Comparison of ENCODE assay signal across 11 cellular contexts in genomic region chr2:10220516-10221391, GRCh38.
DNase-seq lines count a peak whose midpoint lies in the region; ATAC-seq, FAIRE-seq and TF ChIP-seq lines count a peak whose summit lies in the region.
"Had no signal": no experiment of that assay in that cellular context is flagged by ENCODE, and none has a peak within 500 bp of the region (broad histone marks: within the 10 kb centered on the region; RNA-seq: fewer than 3 reads in every experiment).

No MANE protein-coding gene starts in this region.

- H3K4me3 Mint-ChIP-seq in endothelial cell (ENCODE audit: unreplicated experiment): no peak overlapping the region

- TF ChIP-seq EP300 in upper lobe of left lung (IDR thresholded peaks at IDR 0.05) (no peak), tibial nerve (IDR thresholded peaks at IDR 0.05) (no peak)

- no peak overlapping the region for H3K9ac ChIP-seq in smooth muscle cell (ENCODE audit: low read depth)

- TF ChIP-seq CTCF in endothelial cell (IDR thresholded peaks at IDR 0.05; ENCODE audit: unreplicated experiment): no peak
- TF ChIP-seq CTCF in upper lobe of left lung (IDR thresholded peaks at IDR 0.05): no peak
- TF ChIP-seq CTCF in smooth muscle cell (IDR thresholded peaks at IDR 0.05; ENCODE audit: borderline replicate concordance, insufficient read depth, poor library complexity, severe bottlenecking): no peak
- TF ChIP-seq CTCF in tibial nerve (IDR thresholded peaks at IDR 0.05): no peak

- TF ChIP-seq POLR2A in H54 (IDR thresholded peaks at IDR 0.05; ENCODE audit: low read depth, low read length): no peak
- TF ChIP-seq POLR2A in upper lobe of left lung (IDR thresholded peaks at IDR 0.05): no peak
- TF ChIP-seq POLR2A in tibial nerve (IDR thresholded peaks at IDR 0.05): no peak

- peaks cover 4% of the 10 kb centered on the region for H3K27me3 Mint-ChIP-seq in endothelial cell (ENCODE audit: unreplicated experiment)

- H3K79me2 ChIP-seq in smooth muscle cell (ENCODE audit: low read depth): no peaks in the 10 kb centered on the region

- H3K4me1 ChIP-seq in upper lobe of left lung (no peaks in the 10 kb centered on the region), smooth muscle cell (ENCODE audit: low read depth) (no peaks in the 10 kb centered on the region), tibial nerve (no peaks in the 10 kb centered on the region)

- no peaks in the 10 kb centered on the region for H3K27me3 ChIP-seq in upper lobe of left lung
- H3K27me3 ChIP-seq in smooth muscle cell (ENCODE audit: low read depth): no peaks in the 10 kb centered on the region
- H3K27me3 ChIP-seq in tibial nerve: no peaks in the 10 kb centered on the region

- peaks cover 6% of the 10 kb centered on the region for H3K4me1 Mint-ChIP-seq in endothelial cell (ENCODE audit: unreplicated experiment)

- no peak overlapping the region for H3K4me2 ChIP-seq in smooth muscle cell

- H3K36me3 Mint-ChIP-seq in endothelial cell (ENCODE audit: low read depth, unreplicated experiment): no peaks in the 10 kb centered on the region

- H3K9me3 ChIP-seq in upper lobe of left lung (no peaks in the 10 kb centered on the region), smooth muscle cell (replicated peaks; ENCODE audit: low read depth) (no peaks in the 10 kb centered on the region), tibial nerve (no peaks in the 10 kb centered on the region)

- no peak for FAIRE-seq in H54 (lab: Jason Lieb, UNC)

- H2AFZ ChIP-seq in smooth muscle cell (ENCODE audit: low read depth): no peak overlapping the region

- H3K36me3 ChIP-seq in upper lobe of left lung (no peaks in the 10 kb centered on the region), smooth muscle cell (ENCODE audit: low read depth) (no peaks in the 10 kb centered on the region), tibial nerve (no peaks in the 10 kb centered on the region)

- no peak overlapping the region for H3K4me3 ChIP-seq in upper lobe of left lung
- H3K4me3 ChIP-seq in smooth muscle cell: no peak overlapping the region
- H3K4me3 ChIP-seq in tibial nerve: no peak overlapping the region

- no peak for ATAC-seq in upper lobe of left lung (ENCODE audit: low FRiP score in 2 of 2)

- H3F3A ChIP-seq in smooth muscle cell (ENCODE audit: low read depth): no peaks in the 10 kb centered on the region

- H3K9me3 Mint-ChIP-seq in endothelial cell (ENCODE audit: unreplicated experiment): no peaks in the 10 kb centered on the region

- no peak overlapping the region for H3K27ac Mint-ChIP-seq in endothelial cell (ENCODE audit: unreplicated experiment)

- H3K27ac ChIP-seq in upper lobe of left lung (no peak overlapping the region), smooth muscle cell (ENCODE audit: low read depth) (no peak overlapping the region), tibial nerve (no peak overlapping the region)

- no peaks in the 10 kb centered on the region for H4K20me1 ChIP-seq in smooth muscle cell (ENCODE audit: low read depth)

- DNase-seq in AG08395 (ENCODE audit: low spot score) (peak; percentile 38), H54 (ENCODE audit: insufficient read length, low spot score) (peak; percentile 40), RPMI7951 (ENCODE audit: low read depth) (peak; percentile 86), fibroblast of the conjunctiva (ENCODE audit: low read depth) (peak; percentile 28), endothelial cell (ENCODE audit: low spot score) (no peak), upper lobe of left lung (no peak), smooth muscle cell (lab: John Stamatoyannopoulos, UW; ENCODE audit: unreplicated experiment) (no peak), tibial nerve (ENCODE audit: low spot score in 2 of 2) (no peak)
- DNase-seq: activated T-cell treated with anti-CD3 and anti-CD28 coated beads for 4 hours; NK-92 treated with Interleukin-12 subunit alpha and Interleukin-12 subunit beta, amount 100 ng/mL, for 24 hours; retina had no signal

- 80 to 82% methylated on average over 14 to 15 of the region's 15 CpGs for WGBS in upper lobe of left lung, 2 donors
- 88% methylated on average over 15 of the region's 15 CpGs for WGBS in smooth muscle cell (ENCODE audit: low lambda C conversion rate)
- 65 to 71% methylated on average over 14 to 15 of the region's 15 CpGs for whole genome bisulfite sequencing in tibial nerve, 2 donors

Comparison
In these comparisons a context has a peak if more than half of its experiments do, and no peak if none do; other contexts are left out.
1. DNase-seq: peak in AG08395 (single experiment), H54 (single experiment), RPMI7951 (single experiment) and fibroblast of the conjunctiva (single experiment); none in endothelial cell (single experiment), upper lobe of left lung (0 of 2), smooth muscle cell (single experiment) and tibial nerve (0 of 2).